In the genomic region with DNA sequence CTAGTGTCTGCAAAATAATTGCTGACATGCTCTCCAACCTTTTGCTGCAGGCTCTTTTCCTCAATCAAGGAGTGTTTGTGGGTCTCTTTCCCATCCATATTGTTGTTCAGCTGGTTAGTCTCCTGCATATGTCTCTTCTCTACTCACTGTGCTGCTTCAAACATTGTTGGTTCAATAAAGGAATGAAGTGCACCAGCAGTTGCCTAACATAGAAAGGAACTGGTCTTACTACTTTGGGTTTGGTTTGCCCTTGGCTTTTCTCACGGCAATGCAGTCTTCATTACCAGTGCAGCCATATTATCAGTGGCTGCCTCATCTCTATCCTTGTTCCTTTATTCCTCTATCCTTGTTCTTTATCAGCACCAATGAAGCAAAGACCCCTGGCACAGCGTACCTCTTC, we compare ENCODE assay signal across 7 cellular contexts.
"Had no signal": no experiment of that assay in that cellular context is flagged by ENCODE, and none has a peak within 500 bp of the region (broad histone marks: within the 10 kb centered on the region; RNA-seq: fewer than 3 reads in every experiment).

No MANE protein-coding gene starts in this region.

- ATAC-seq: HCT116 had no signal

- DNase-seq: GM23248, GOT3, H7, HFFc6, IMR-90 had no signal

- H3K9me3 ChIP-seq: HAP-1 had no signal

- H2AFZ ChIP-seq: GM23248 had no signal

- H3K27ac ChIP-seq: GM23248 had no signal

- H3K9ac ChIP-seq: GM23248 had no signal

- H3K4me3 ChIP-seq: GM23248, HAP-1 had no signal

- H3K4me1 ChIP-seq: HAP-1 had no signal

- H3K36me3 ChIP-seq: HAP-1 had no signal
